In the genomic region with DNA sequence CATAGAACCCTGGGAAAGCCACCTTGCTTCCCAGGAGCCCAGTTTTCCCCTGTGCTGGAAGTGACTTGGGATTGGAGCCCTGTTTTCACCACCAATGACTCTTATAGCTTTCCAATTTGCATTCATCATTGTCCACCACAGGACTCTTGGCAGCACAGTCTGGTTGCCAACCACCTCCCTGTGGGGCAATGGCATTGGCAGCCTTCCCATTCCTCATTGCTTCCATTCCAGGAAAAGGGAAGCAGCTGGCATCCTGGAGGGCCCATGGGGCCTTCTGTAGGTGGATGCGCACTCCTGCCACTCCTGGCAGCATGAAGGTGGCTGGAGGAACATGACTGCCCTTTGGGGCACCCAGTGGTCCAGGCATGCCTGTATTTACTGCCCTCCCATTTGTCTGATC, we compare ENCODE assay signal across 12 cellular contexts. TPM values are rescaled to one million over a fixed set of nuclear protein-coding genes. Genes with fewer than 3 reads are reported as not detected.
DNase-seq lines count a peak whose midpoint lies in the region; ATAC-seq, FAIRE-seq and TF ChIP-seq lines count a peak whose summit lies in the region.
"Had no signal": no experiment of that assay in that cellular context is flagged by ENCODE, and none has a peak within 500 bp of the region (broad histone marks: within the 10 kb centered on the region; RNA-seq: fewer than 3 reads in every experiment).

No MANE protein-coding gene starts in this region.

- intact Hi-C loops in ovary (cut with DNase I) (no loop called here), posterior vena cava (cut with DNase I) (no loop called here)

- H3K27me3 ChIP-seq in MG63 (no peaks in the 10 kb centered on the region), ovary (no peaks in the 10 kb centered on the region)
- H3K27me3 ChIP-seq: cardiac muscle cell had no signal

- peak overlapping the region; percentile 0; the same call in 1 of the 3 replicates for H3K4me2 ChIP-seq in A549

- TF ChIP-seq CTCF in A549 (IDR thresholded peaks at IDR 0.05): no peak
- TF ChIP-seq CTCF in ovary (IDR thresholded peaks at IDR 0.05): no peak

- CTCF ChIA-PET in A549 (lab: Yijun Ruan, JAX): interaction anchor here (0.6 to 4.2 kb wide), 11 partner anchors 10 to 662 kb away, joined by 3 to 35 read pairs (median 3); no protein-coding TSS in a partner anchor

- POLR2A ChIA-PET in A549 (lab: Yijun Ruan, JAX): no interaction called here

- no peaks in the 10 kb centered on the region for H3K9me3 ChIP-seq in A549
- H3K9me3 ChIP-seq in MG63: no peaks in the 10 kb centered on the region
- H3K9me3 ChIP-seq in ovary: no peaks in the 10 kb centered on the region
- H3K9me3 ChIP-seq: HAP-1 had no signal

- TF ChIP-seq RAD21 in A549 (conservative IDR thresholded peaks at IDR 0.05 in 1 of 2, IDR thresholded peaks at IDR 0.05 in 1 of 2): no peak

- TF ChIP-seq EP300 in A549 (IDR thresholded peaks at IDR 0.05) (no peak), ovary (IDR thresholded peaks at IDR 0.05) (no peak)

- peaks cover 32% of the 10 kb centered on the region for H3K4me1 ChIP-seq in A549
- peaks cover 8% of the 10 kb centered on the region for H3K4me1 ChIP-seq in ovary (ENCODE audit: insufficient read depth)
- H3K4me1 ChIP-seq: HAP-1 had no signal

- DNase-seq in A549 (ENCODE audit: low read depth in 1 of 2, low spot score in 1 of 2) (peak in 1 of 2 experiments; percentile 22), MG63 (peak; percentile 78), astrocyte of the hippocampus (ENCODE audit: low read depth, low spot score) (peak; percentile 85), kidney glomerular epithelial cell (lab: John Stamatoyannopoulos, UW) (peak; percentile 8), D341Med (ENCODE audit: low spot score) (no peak), ovary (no peak), posterior vena cava (ENCODE audit: low spot score) (no peak)
- DNase-seq: activated CD4-positive, alpha-beta T cell treated with anti-CD3 and anti-CD28 coated beads for 36 hours; stimulated activated CD4-positive, alpha-beta T cell treated with anti-CD3 and anti-CD28 coated beads, Interleukin-12 subunit alpha, Interleukin-12 subunit beta, amount 100 ng/mL, for 4 hours had no signal

- peaks cover 49% of the 10 kb centered on the region for H3K36me3 ChIP-seq in MG63
- no peaks in the 10 kb centered on the region for H3K36me3 ChIP-seq in ovary
- H3K36me3 ChIP-seq: cardiac muscle cell, HAP-1 had no signal

- FAIRE-seq in A549 (lab: Jason Lieb, UNC): no peak

- no peak overlapping the region for H3K4me3 ChIP-seq in A549
- no peak overlapping the region for H3K4me3 ChIP-seq in MG63
- no peak overlapping the region for H3K4me3 ChIP-seq in ovary
- H3K4me3 ChIP-seq: cardiac muscle cell, HAP-1 had no signal

- peak in 1 of 2 experiments; percentile 23; a peak in 3 of 6 replicates for ATAC-seq in A549
- ATAC-seq in GM18520 (IDR thresholded peaks at IDR 0.05; ENCODE audit: unreplicated experiment): no peak
- ATAC-seq: activated CD4-positive, alpha-beta T cell treated with anti-CD3 and anti-CD28 coated beads for 36 hours had no signal

- 93% methylated on average over 1 of the region's 1 CpG for WGBS in A549 (ENCODE audit: missing lambda C conversion rate)
- 88 to 91% methylated on average over 1 of the region's 1 CpG; no CpG with 5 or more reads in 1 of the 3 donors for WGBS in ovary, 3 donors

- H3K27ac ChIP-seq in A549 (peak overlapping the region; percentile 35 to 66; a peak in 4 of 6 replicates), ovary (no peak overlapping the region)
- H3K27ac ChIP-seq: cardiac muscle cell had no signal

- no peak for TF ChIP-seq POLR2A in A549 (IDR thresholded peaks at IDR 0.05; ENCODE audit: low read length)
- no peak for TF ChIP-seq POLR2A in ovary (IDR thresholded peaks at IDR 0.05)

TF ChIP-seq in A549, 52 proteins besides CTCF, POLR2A, EP300 and RAD21:
- TF ChIP-seq MYC (IDR thresholded peaks at IDR 0.05; ENCODE audit: borderline replicate concordance, low read length) (no peak), TFCP2L1 (CRISPR knock-in tag; IDR thresholded peaks at IDR 0.05) (no peak), HEYL (CRISPR knock-in tag; IDR thresholded peaks at IDR 0.05) (no peak), ZNF302 (CRISPR knock-in tag; IDR thresholded peaks at IDR 0.05) (no peak), RARB (CRISPR knock-in tag; IDR thresholded peaks at IDR 0.05) (no peak), BHLHE40 (IDR thresholded peaks at IDR 0.05; ENCODE audit: low read depth, low read length) (no peak), ESRRA (IDR thresholded peaks at IDR 0.05; ENCODE audit: borderline replicate concordance, low read length) (no peak), TP53 (CRISPR knock-in tag; IDR thresholded peaks at IDR 0.05) (no peak), ZFP36 (IDR thresholded peaks at IDR 0.05; ENCODE audit: borderline replicate concordance, partially characterized antibody) (no peak), JUNB (IDR thresholded peaks at IDR 0.05) (no peak), POLR2AphosphoS2 (conservative IDR thresholded peaks at IDR 0.05; ENCODE audit: low read length) (no peak), RCOR1 (IDR thresholded peaks at IDR 0.05; ENCODE audit: low read depth, low read length) (no peak), NFE2L2 (conservative IDR thresholded peaks at IDR 0.05; ENCODE audit: low read length) (no peak), MAFK (IDR thresholded peaks at IDR 0.05; ENCODE audit: partially characterized antibody) (no peak), CHD2 (IDR thresholded peaks at IDR 0.05; ENCODE audit: low read length, partially characterized antibody) (no peak), USF2 (IDR thresholded peaks at IDR 0.05) (no peak), HOXB13 (CRISPR knock-in tag; IDR thresholded peaks at IDR 0.05; ENCODE audit: low read depth) (no peak)
- TF ChIP-seq, protein P1, sequence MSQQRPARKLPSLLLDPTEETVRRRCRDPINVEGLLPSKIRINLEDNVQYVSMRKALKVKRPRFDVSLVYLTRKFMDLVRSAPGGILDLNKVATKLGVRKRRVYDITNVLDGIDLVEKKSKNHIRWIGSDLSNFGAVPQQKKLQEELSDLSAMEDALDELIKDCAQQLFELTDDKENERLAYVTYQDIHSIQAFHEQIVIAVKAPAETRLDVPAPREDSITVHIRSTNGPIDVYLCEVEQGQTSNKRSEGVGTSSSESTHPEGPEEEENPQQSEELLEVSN (IDR thresholded peaks at IDR 0.05; ENCODE audit: borderline replicate concordance, low read depth): no peak
- TF ChIP-seq, protein P2, sequence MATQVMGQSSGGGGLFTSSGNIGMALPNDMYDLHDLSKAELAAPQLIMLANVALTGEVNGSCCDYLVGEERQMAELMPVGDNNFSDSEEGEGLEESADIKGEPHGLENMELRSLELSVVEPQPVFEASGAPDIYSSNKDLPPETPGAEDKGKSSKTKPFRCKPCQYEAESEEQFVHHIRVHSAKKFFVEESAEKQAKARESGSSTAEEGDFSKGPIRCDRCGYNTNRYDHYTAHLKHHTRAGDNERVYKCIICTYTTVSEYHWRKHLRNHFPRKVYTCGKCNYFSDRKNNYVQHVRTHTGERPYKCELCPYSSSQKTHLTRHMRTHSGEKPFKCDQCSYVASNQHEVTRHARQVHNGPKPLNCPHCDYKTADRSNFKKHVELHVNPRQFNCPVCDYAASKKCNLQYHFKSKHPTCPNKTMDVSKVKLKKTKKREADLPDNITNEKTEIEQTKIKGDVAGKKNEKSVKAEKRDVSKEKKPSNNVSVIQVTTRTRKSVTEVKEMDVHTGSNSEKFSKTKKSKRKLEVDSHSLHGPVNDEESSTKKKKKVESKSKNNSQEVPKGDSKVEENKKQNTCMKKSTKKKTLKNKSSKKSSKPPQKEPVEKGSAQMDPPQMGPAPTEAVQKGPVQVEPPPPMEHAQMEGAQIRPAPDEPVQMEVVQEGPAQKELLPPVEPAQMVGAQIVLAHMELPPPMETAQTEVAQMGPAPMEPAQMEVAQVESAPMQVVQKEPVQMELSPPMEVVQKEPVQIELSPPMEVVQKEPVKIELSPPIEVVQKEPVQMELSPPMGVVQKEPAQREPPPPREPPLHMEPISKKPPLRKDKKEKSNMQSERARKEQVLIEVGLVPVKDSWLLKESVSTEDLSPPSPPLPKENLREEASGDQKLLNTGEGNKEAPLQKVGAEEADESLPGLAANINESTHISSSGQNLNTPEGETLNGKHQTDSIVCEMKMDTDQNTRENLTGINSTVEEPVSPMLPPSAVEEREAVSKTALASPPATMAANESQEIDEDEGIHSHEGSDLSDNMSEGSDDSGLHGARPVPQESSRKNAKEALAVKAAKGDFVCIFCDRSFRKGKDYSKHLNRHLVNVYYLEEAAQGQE (IDR thresholded peaks at IDR 0.05): no peak
TF ChIP-seq in A549: peak in this region for 0.

RNA-seq across cellular contexts. Expression of gene FEM1B, which starts 57.7 kb away (rescaled TPM):
- polyA plus RNA-seq in A549 (2011; rRNA removed) (59.1 and 103 TPM in 2 replicates), A549 (2017; fragmentation: RNase III; extraction: RNeasy Plus Mini Kit Qiagen cat#74134 plus additional on column Dnase treatment) (18.4 to 19.7 TPM (median 19.5 TPM) in 3 replicates), ovary (10 to 100 TPM; 15.8 to 32.9 TPM)
- 13.8 and 19.7 TPM in 2 replicates for polyA plus RNA-seq in A549 (2012; cell fraction: cytosol; rRNA removed)
- polyA plus RNA-seq in A549 (2012; cell fraction: nucleus; rRNA removed): 6.6 and 7.9 TPM in 2 replicates
- 242 and 289 TPM in 2 replicates for polyA minus RNA-seq in A549 (2011; rRNA and poly(A)+ RNA removed)
- total RNA-seq in MG63 (2014; rRNA removed; shearing (Covaris generic); ENCODE audit: low replicate concordance): 35.2 and 41.3 TPM in 2 replicates
- total RNA-seq in ovary (10 to 100 TPM; 30.3 to 83.2 (median 55.9) TPM), posterior vena cava (100 to 1,000 TPM in 1 of 2 donors, 10 to 100 TPM in 1; 98.5 to 138 TPM)

Comparison
In these comparisons a context has a peak if more than half of its experiments do, and no peak if none do; other contexts are left out.
1. DNase-seq: peak in MG63 (single experiment), astrocyte of the hippocampus (single experiment) and kidney glomerular epithelial cell (single experiment); none in D341Med (single experiment), ovary (0 of 5) and posterior vena cava (single experiment).
2. H3K27ac ChIP-seq: peak in A549 (2 of 2); none in ovary (0 of 2).